ENCODE assay signal across 1 cellular context in genomic region chr3:196968233-196969000, GRCh38.
TF ChIP-seq lines count a peak whose summit lies in the region.

TSS of gene PIGZ (minus strand) at chr3:196968833. CDS start at chr3:196952031, 16,802 bp downstream.

TF ChIP-seq in HCT116, 20 proteins besides CTCF, POLR2A, EP300 and RAD21 (continued from another document):
- TF ChIP-seq ZBTB33 (IDR thresholded peaks at IDR 0.05; ENCODE audit: extremely low read depth, insufficient replicate concordance, low read length) (no peak), TCF7L2 (IDR thresholded peaks at IDR 0.05; ENCODE audit: borderline replicate concordance, extremely low read depth, insufficient read depth, insufficient read length) (no peak), ELF1 (IDR thresholded peaks at IDR 0.05; ENCODE audit: borderline replicate concordance, low read depth) (no peak), SP1 (IDR thresholded peaks at IDR 0.05; ENCODE audit: low read depth) (no peak), REST (IDR thresholded peaks at IDR 0.05; ENCODE audit: low read depth) (no peak), ZNF274 (IDR thresholded peaks at IDR 0.05; ENCODE audit: low read depth, low read length) (no peak)
